In the genomic region with DNA sequence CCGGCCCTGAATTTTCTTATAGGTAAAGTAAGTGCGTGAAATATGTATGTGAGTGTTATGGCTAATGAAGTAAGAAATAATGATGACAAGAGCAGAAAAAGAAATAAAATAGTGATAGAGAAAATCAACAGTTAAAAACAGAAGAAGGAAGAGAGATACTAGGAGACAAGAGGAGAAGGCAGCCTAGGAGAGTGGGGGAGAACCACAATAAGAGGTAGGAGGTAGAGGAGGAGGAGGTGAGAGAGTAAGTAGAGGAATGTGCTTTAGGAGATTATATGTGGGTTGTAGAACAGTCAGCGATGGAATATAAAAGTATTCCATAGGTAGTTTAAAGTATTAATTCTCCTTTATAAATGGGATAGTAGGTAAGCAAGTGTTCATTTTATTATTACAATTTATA, we compare ENCODE assay signal across 3 cellular contexts.
"Had no signal": no experiment of that assay in that cellular context is flagged by ENCODE, and none has a peak within 500 bp of the region (broad histone marks: within the 10 kb centered on the region; RNA-seq: fewer than 3 reads in every experiment).

No MANE protein-coding gene starts in this region.

- DNase-seq: GDM1, GF-D8 had no signal

- ATAC-seq: GM12878 had no signal
